24 cellular contexts compared by ENCODE assay signal in genomic region chr19:4702764-4703163, GRCh38.
"Had no signal": no experiment of that assay in that cellular context is flagged by ENCODE, and none has a peak within 500 bp of the region (broad histone marks: within the 10 kb centered on the region; RNA-seq: fewer than 3 reads in every experiment).

No MANE protein-coding gene starts in this region.

- H3K27ac ChIP-seq: left lung, ovary, psoas muscle, spleen, thyroid gland, vagina had no signal

- H3K9me3 Mint-ChIP-seq: naive thymus-derived CD4-positive, alpha-beta T cell; nephron; stimulated activated naive CD8-positive, alpha-beta T cell treated with anti-CD3 and anti-CD28 coated beads, Interleukin-15, amount 100 ng/mL, for 72 hours had no signal

- H3K4me1 ChIP-seq: thyroid gland had no signal

- H3K36me3 ChIP-seq: ovary had no signal

- H3K4me3 ChIP-seq: left lung, ovary, psoas muscle, skin epidermis, spleen, thyroid gland, vagina had no signal

- H3K27me3 Mint-ChIP-seq: naive thymus-derived CD4-positive, alpha-beta T cell; stimulated activated naive CD8-positive, alpha-beta T cell treated with anti-CD3 and anti-CD28 coated beads, Interleukin-15, amount 100 ng/mL, for 72 hours had no signal

- FAIRE-seq: colon, endometrium, frontal cortex, keratinocyte had no signal

- H3K9me3 ChIP-seq: left lung, ovary, psoas muscle, spleen, thyroid gland, vagina had no signal

- H3K27ac Mint-ChIP-seq: nephron had no signal

- H3K27me3 ChIP-seq: left lung, ovary, spleen, thyroid gland, vagina had no signal

- H3K4me1 Mint-ChIP-seq: nephron; stimulated activated naive CD8-positive, alpha-beta T cell treated with anti-CD3 and anti-CD28 coated beads, Interleukin-15, amount 100 ng/mL, for 72 hours had no signal

- DNase-seq: dermis blood vessel endothelial cell; effector memory CD4-positive, alpha-beta T cell; head of caudate nucleus; left lung; mesendoderm; midbrain; naive thymus-derived CD4-positive, alpha-beta T cell; occipital lobe; ovary; posterior cingulate gyrus; spleen; stimulated activated naive CD4-positive, alpha-beta T cell; stimulated activated naive CD8-positive, alpha-beta T cell treated with anti-CD3 and anti-CD28 coated beads, Interleukin-15, amount 100 ng/mL, for 72 hours; thyroid gland; trophoblast cell had no signal

- H3K4me3 Mint-ChIP-seq: naive thymus-derived CD4-positive, alpha-beta T cell; nephron; stimulated activated naive CD8-positive, alpha-beta T cell treated with anti-CD3 and anti-CD28 coated beads, Interleukin-15, amount 100 ng/mL, for 72 hours had no signal

- ATAC-seq: left lung; naive thymus-derived CD4-positive, alpha-beta T cell; psoas muscle; right cardiac atrium; stimulated activated naive CD8-positive, alpha-beta T cell treated with anti-CD3 and anti-CD28 coated beads, Interleukin-15, amount 100 ng/mL, for 72 hours had no signal
